1 cellular context compared by ENCODE assay signal in genomic region chr17:5419959-5420653, GRCh38.
TF ChIP-seq lines count a peak whose summit lies in the region.

TSS of gene RPAIN (plus strand) at chr17:5420182. CDS start at chr17:5420211, 29 bp downstream.

TF ChIP-seq in HepG2, 621 proteins besides CTCF, POLR2A, EP300 and RAD21 (continued from another document and continues in another):
- TF ChIP-seq PRDM4 (CRISPR knock-in tag; IDR thresholded peaks at IDR 0.05; ENCODE audit: borderline replicate concordance) (no peak), PATZ1 (CRISPR knock-in tag; IDR thresholded peaks at IDR 0.05) (0 out of 2 replicates have a peak, but pooled peaks have one; percentile 1), FOXK2 (IDR thresholded peaks at IDR 0.05) (peak; percentile 80), ZNF207 (IDR thresholded peaks at IDR 0.05; ENCODE audit: borderline replicate concordance) (no peak), ZNF562 (CRISPR knock-in tag; IDR thresholded peaks at IDR 0.05; ENCODE audit: borderline replicate concordance) (no peak), EZH2 (conservative IDR thresholded peaks at IDR 0.05; ENCODE audit: low read depth, low read length) (no peak), ZNF33B (CRISPR knock-in tag; IDR thresholded peaks at IDR 0.05) (no peak), MTA1 (CRISPR knock-in tag; IDR thresholded peaks at IDR 0.05; ENCODE audit: borderline replicate concordance) (peak; percentile 42; the same call in 1 of the 2 replicates), SOX13 (IDR thresholded peaks at IDR 0.05) (no peak), SOX13 (CRISPR knock-in tag; conservative IDR thresholded peaks at IDR 0.05 in 1 of 2, IDR thresholded peaks at IDR 0.05 in 1 of 2) (no peak), MED13 (CRISPR knock-in tag; IDR thresholded peaks at IDR 0.05) (no peak), SP4 (CRISPR knock-in tag; IDR thresholded peaks at IDR 0.05) (no peak; the same call in 1 of the 2 replicates), ZNF570 (CRISPR knock-in tag; IDR thresholded peaks at IDR 0.05; ENCODE audit: borderline replicate concordance) (no peak), ZNF891 (CRISPR knock-in tag; IDR thresholded peaks at IDR 0.05) (no peak; the same call in 1 of the 2 replicates), TFAP4 (IDR thresholded peaks at IDR 0.05; ENCODE audit: borderline replicate concordance, low read depth) (no peak), RERE (CRISPR knock-in tag; IDR thresholded peaks at IDR 0.05; ENCODE audit: low read depth) (no peak), BRCA1 (CRISPR knock-in tag; IDR thresholded peaks at IDR 0.05) (no peak; the same call in 1 of the 2 replicates), ZMAT5 (CRISPR knock-in tag; IDR thresholded peaks at IDR 0.05; ENCODE audit: borderline replicate concordance, low read depth) (0 out of 2 replicates have a peak, but pooled peaks have one; percentile 40), ZNF253 (CRISPR knock-in tag; IDR thresholded peaks at IDR 0.05; ENCODE audit: borderline replicate concordance) (no peak), SIX1 (CRISPR knock-in tag; IDR thresholded peaks at IDR 0.05; ENCODE audit: borderline replicate concordance) (peak; percentile 25; the same call in 1 of the 2 replicates), CBX2 (IDR thresholded peaks at IDR 0.05; ENCODE audit: low read depth, low read length) (no peak), CBX2 (CRISPR knock-in tag; IDR thresholded peaks at IDR 0.05; ENCODE audit: low read depth) (no peak), ZBTB7B (CRISPR knock-in tag; IDR thresholded peaks at IDR 0.05) (no peak), MXD3 (CRISPR knock-in tag; IDR thresholded peaks at IDR 0.05) (peak; percentile 85), NFIC (IDR thresholded peaks at IDR 0.05; ENCODE audit: low read length) (no peak), ATF7-NPFF (CRISPR knock-in tag; IDR thresholded peaks at IDR 0.05; ENCODE audit: low read depth) (peak; percentile 25), ZNF792 (CRISPR knock-in tag; IDR thresholded peaks at IDR 0.05) (no peak; the same call in 1 of the 2 replicates), ZNF326 (CRISPR knock-in tag; IDR thresholded peaks at IDR 0.05; ENCODE audit: borderline replicate concordance) (no peak), SRSF9 (IDR thresholded peaks at IDR 0.05; ENCODE audit: borderline replicate concordance, insufficient read depth, low read depth, low read length, poor library complexity, severe bottlenecking) (no peak), SETDB1 (CRISPR knock-in tag; IDR thresholded peaks at IDR 0.05; ENCODE audit: borderline replicate concordance) (no peak), ZBTB14 (CRISPR knock-in tag; IDR thresholded peaks at IDR 0.05) (no peak), CREB1 (IDR thresholded peaks at IDR 0.05) (no peak), CREB1 (CRISPR knock-in tag; IDR thresholded peaks at IDR 0.05) (peak; percentile 87), CBX1 (IDR thresholded peaks at IDR 0.05; ENCODE audit: low read depth) (no peak), ZFP1 (CRISPR knock-in tag; IDR thresholded peaks at IDR 0.05) (no peak), HOXA3 (CRISPR knock-in tag; IDR thresholded peaks at IDR 0.05) (peak; percentile 69), ZNF407 (CRISPR knock-in tag; IDR thresholded peaks at IDR 0.05; ENCODE audit: not compliant biosample characterization) (no peak), RORA (CRISPR knock-in tag; IDR thresholded peaks at IDR 0.05) (no peak), ZNF354B (CRISPR knock-in tag; IDR thresholded peaks at IDR 0.05) (no peak), ZFP41 (CRISPR knock-in tag; IDR thresholded peaks at IDR 0.05; ENCODE audit: borderline replicate concordance) (no peak)
